2 cellular contexts compared by ENCODE assay signal in the genomic region with DNA sequence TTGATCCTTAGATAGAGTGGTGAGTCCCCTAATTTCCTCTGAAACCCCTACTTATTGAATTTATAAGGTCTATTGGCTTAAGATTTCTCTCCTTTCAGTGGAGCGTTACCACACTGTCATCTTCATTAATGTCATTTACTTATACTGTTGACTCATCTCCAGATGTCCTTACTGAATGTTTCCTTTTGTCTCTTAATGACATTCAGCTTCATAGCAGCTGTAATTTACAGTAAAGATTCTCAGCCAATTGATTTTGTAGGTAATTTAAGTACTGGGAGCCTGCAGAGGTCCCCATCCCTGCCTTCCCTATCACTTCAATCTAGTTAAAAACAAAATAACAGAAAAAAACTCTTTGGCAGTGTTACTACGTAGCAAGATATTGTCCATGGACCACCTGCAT.
A peak's percentile ranks its signal among the peaks of the same experiment; 100 is the strongest.
TF ChIP-seq lines count a peak whose summit lies in the region.

No MANE protein-coding gene starts in this region.

TF ChIP-seq in SK-N-SH, 30 proteins besides CTCF, POLR2A, EP300 and RAD21:
- TF ChIP-seq JUND (IDR thresholded peaks at IDR 0.05), result no peak
- no peak for TF ChIP-seq POLR2AphosphoS5 (IDR thresholded peaks at IDR 0.05; ENCODE audit: low read depth, low read length)
- no peak for TF ChIP-seq RFX5 (IDR thresholded peaks at IDR 0.05; ENCODE audit: low read length)
- 0 out of 2 replicates have a peak, but pooled peaks have one; percentile 19 for TF ChIP-seq TCF12 (IDR thresholded peaks at IDR 0.05)
- TF ChIP-seq, protein P1, sequence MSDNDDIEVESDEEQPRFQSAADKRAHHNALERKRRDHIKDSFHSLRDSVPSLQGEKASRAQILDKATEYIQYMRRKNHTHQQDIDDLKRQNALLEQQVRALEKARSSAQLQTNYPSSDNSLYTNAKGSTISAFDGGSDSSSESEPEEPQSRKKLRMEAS (IDR thresholded peaks at IDR 0.05; ENCODE audit: low read depth), result no peak
- no peak for TF ChIP-seq RCOR1 (IDR thresholded peaks at IDR 0.05; ENCODE audit: low read length)
- TF ChIP-seq MEF2A (IDR thresholded peaks at IDR 0.05; ENCODE audit: borderline replicate concordance, low read depth), result no peak

TF ChIP-seq in HepG2, 621 proteins besides CTCF, POLR2A, EP300 and RAD21:
- no peak for TF ChIP-seq NR2F2 (IDR thresholded peaks at IDR 0.05; ENCODE audit: borderline replicate concordance, low read depth)
- no peak for TF ChIP-seq EEA1 (CRISPR knock-in tag; IDR thresholded peaks at IDR 0.05; ENCODE audit: borderline replicate concordance)
- TF ChIP-seq, protein P2, sequence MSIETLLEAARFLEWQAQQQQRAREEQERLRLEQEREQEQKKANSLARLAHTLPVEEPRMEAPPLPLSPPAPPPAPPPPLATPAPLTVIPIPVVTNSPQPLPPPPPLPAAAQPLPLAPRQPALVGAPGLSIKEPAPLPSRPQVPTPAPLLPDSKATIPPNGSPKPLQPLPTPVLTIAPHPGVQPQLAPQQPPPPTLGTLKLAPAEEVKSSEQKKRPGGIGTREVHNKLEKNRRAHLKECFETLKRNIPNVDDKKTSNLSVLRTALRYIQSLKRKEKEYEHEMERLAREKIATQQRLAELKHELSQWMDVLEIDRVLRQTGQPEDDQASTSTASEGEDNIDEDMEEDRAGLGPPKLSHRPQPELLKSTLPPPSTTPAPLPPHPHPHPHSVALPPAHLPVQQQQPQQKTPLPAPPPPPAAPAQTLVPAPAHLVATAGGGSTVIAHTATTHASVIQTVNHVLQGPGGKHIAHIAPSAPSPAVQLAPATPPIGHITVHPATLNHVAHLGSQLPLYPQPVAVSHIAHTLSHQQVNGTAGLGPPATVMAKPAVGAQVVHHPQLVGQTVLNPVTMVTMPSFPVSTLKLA (IDR thresholded peaks at IDR 0.05), result no peak
- TF ChIP-seq NCOR1 (IDR thresholded peaks at IDR 0.05; ENCODE audit: borderline replicate concordance, low read length), result no peak
- no peak for TF ChIP-seq JUNB (CRISPR knock-in tag; IDR thresholded peaks at IDR 0.05; ENCODE audit: borderline replicate concordance)
- no peak for TF ChIP-seq ATF7-NPFF (CRISPR knock-in tag; IDR thresholded peaks at IDR 0.05; ENCODE audit: low read depth)
- no peak for TF ChIP-seq THRA (CRISPR knock-in tag; IDR thresholded peaks at IDR 0.05; ENCODE audit: borderline replicate concordance)
